8 cellular contexts compared by ENCODE assay signal in genomic region chr2:201414099-201415023, GRCh38. TPM values are rescaled to one million over a fixed set of nuclear protein-coding genes. Genes with fewer than 3 reads are reported as not detected.
DNase-seq lines count a peak whose midpoint lies in the region; ATAC-seq and TF ChIP-seq lines count a peak whose summit lies in the region.

No MANE protein-coding gene starts in this region.

- no peaks in the 10 kb centered on the region for H3K27me3 Mint-ChIP-seq in central memory CD8-positive, alpha-beta T cell
- no peaks in the 10 kb centered on the region for H3K27me3 Mint-ChIP-seq in CD14-positive monocyte (ENCODE audit: low read depth in 3 of 3)

- no peak for DNase-seq in central memory CD8-positive, alpha-beta T cell (ENCODE audit: low spot score in 2 of 2)
- DNase-seq in T1000 (lab: John Stamatoyannopoulos, UW) (no peak), CD14-positive monocyte (ENCODE audit: low spot score) (no peak), COR-L47 (lab: John Stamatoyannopoulos, UW) (no peak)

- H3K4me1 ChIP-seq in skeletal muscle satellite cell (ENCODE audit: control insufficient read depth, insufficient read depth, low read length): peaks cover 47% of the 10 kb centered on the region

- H3K9ac ChIP-seq in skeletal muscle satellite cell (ENCODE audit: low read depth, low read length): peak overlapping the region; percentile 37

- H3K36me3 ChIP-seq in skeletal muscle satellite cell (ENCODE audit: insufficient read depth, low read length): no peaks in the 10 kb centered on the region

- H3K4me3 ChIP-seq in skeletal muscle satellite cell (ENCODE audit: low read length): peak overlapping the region; percentile 51

- H3K9me3 ChIP-seq in skeletal muscle satellite cell (replicated peaks; ENCODE audit: low read length): no peaks in the 10 kb centered on the region

- no peak overlapping the region for H3K4me3 Mint-ChIP-seq in central memory CD8-positive, alpha-beta T cell
- H3K4me3 Mint-ChIP-seq in CD14-positive monocyte: no peak overlapping the region

- peak overlapping the region; percentile 73 for H3K4me2 ChIP-seq in skeletal muscle satellite cell (ENCODE audit: low read length)

- no peaks in the 10 kb centered on the region for H3K36me3 Mint-ChIP-seq in central memory CD8-positive, alpha-beta T cell (ENCODE audit: insufficient read depth)
- peaks cover 19 to 27% of the 10 kb centered on the region in 2 donors for H3K36me3 Mint-ChIP-seq in CD14-positive monocyte

- intact Hi-C loops in CD14-positive monocyte (cut with micrococcal nuclease): no loop called here

- H3K9me3 Mint-ChIP-seq in central memory CD8-positive, alpha-beta T cell: no peaks in the 10 kb centered on the region
- peaks cover 0 to 2% (median 0%) of the 10 kb centered on the region in 7 donors for H3K9me3 Mint-ChIP-seq in CD14-positive monocyte

- H3K4me1 Mint-ChIP-seq in central memory CD8-positive, alpha-beta T cell: peaks cover 27% of the 10 kb centered on the region
- H3K4me1 Mint-ChIP-seq in CD14-positive monocyte: no peaks in the 10 kb centered on the region

- ATAC-seq in GM19043 (IDR thresholded peaks at IDR 0.05; ENCODE audit: low read depth, unreplicated experiment) (peak; percentile 92), HG03045 (IDR thresholded peaks at IDR 0.05; ENCODE audit: unreplicated experiment) (peak; percentile 57), GM18909 (IDR thresholded peaks at IDR 0.05; ENCODE audit: poor library complexity, unreplicated experiment) (no peak)
- peak; percentile 84 for ATAC-seq in central memory CD8-positive, alpha-beta T cell (replicated peaks; ENCODE audit: extremely low read depth, poor library complexity, severe bottlenecking)

- no peak for TF ChIP-seq CTCF in CD14-positive monocyte (IDR thresholded peaks at IDR 0.05)

- H3K27ac Mint-ChIP-seq in central memory CD8-positive, alpha-beta T cell (ENCODE audit: low read depth): no peak overlapping the region
- H3K27ac Mint-ChIP-seq in CD14-positive monocyte: no peak overlapping the region

- H3K27me3 ChIP-seq in skeletal muscle satellite cell (ENCODE audit: control insufficient read depth, insufficient read depth, low read length): no peaks in the 10 kb centered on the region

RNA-seq across cellular contexts. Expression of gene TRAK2, which starts 36.9 kb away (rescaled TPM):
- 39.1 and 48.7 TPM in 2 replicates for total RNA-seq in skeletal muscle satellite cell (2012; rRNA removed)
- polyA plus RNA-seq in CD14-positive monocyte: 10 to 100 TPM; 15.3 to 16.8 TPM

RNA-seq across cellular contexts. Expression of gene STRADB, which starts 37.2 kb away (rescaled TPM):
- 33.9 and 38.5 TPM in 2 replicates for total RNA-seq in skeletal muscle satellite cell (2012; rRNA removed)
- polyA plus RNA-seq in CD14-positive monocyte: 10 to 100 TPM; 22.0 to 25.6 TPM

RNA-seq across cellular contexts. Expression of gene FLACC1, which starts 57.2 kb away (rescaled TPM):
- total RNA-seq in skeletal muscle satellite cell (2012; rRNA removed): 0.44 and 0.76 TPM in 2 replicates
- polyA plus RNA-seq in CD14-positive monocyte: under 1 TPM in 1 of 2 donors, not detected in 1; 0.16 TPM
